In genomic region chr10:12505683-12506082, GRCh38 we compare ENCODE assay signal across 27 cellular contexts.
"Had no signal": no experiment of that assay in that cellular context is flagged by ENCODE, and none has a peak within 500 bp of the region (broad histone marks: within the 10 kb centered on the region; RNA-seq: fewer than 3 reads in every experiment).

No MANE protein-coding gene starts in this region.

- H3K4me1 ChIP-seq: parathyroid adenoma, psoas muscle had no signal

- H3K27ac Mint-ChIP-seq: nephron had no signal

- H3K79me2 ChIP-seq: parathyroid adenoma had no signal

- H3K4me3 Mint-ChIP-seq: immature natural killer cell; naive thymus-derived CD8-positive, alpha-beta T cell; nephron; neural crest cell; stimulated activated naive B cell treated with anti-CD40 and anti-IgM and Interleukin-4, amounts not matched to agents 10 μg/mL and 1 μg/mL and 100 μg/mL, for 72 hours had no signal

- DNase-seq: hypothalamus; immature natural killer cell; left ventricle myocardium inferior; midbrain; mucosa of descending colon; naive thymus-derived CD8-positive, alpha-beta T cell; occipital lobe; psoas muscle; right lobe of liver; stimulated activated CD4-positive, alpha-beta T cell treated with anti-CD3 and anti-CD28 coated beads, Interleukin-1b, Interleukin-23, amount 100 ng/mL, for 48 hours; stimulated activated CD4-positive, alpha-beta T cell treated with anti-CD3 and anti-CD28 coated beads, Interleukin-2, amount 100 ng/mL, for 48 hours; stimulated activated CD4-positive, alpha-beta T cell treated with anti-CD3 and anti-CD28 coated beads, Interleukin-4, amount 100 ng/mL, for 4 hours; stimulated activated CD8-positive, alpha-beta memory T cell treated with anti-CD3 and anti-CD28 coated beads, Interleukin-4, amount 100 ng/mL, for 48 hours; stimulated activated naive B cell treated with anti-CD40 and anti-IgM and Interleukin-4, amounts not matched to agents 10 μg/mL and 1 μg/mL and 100 μg/mL, for 72 hours; stimulated activated naive CD8-positive, alpha-beta T cell treated with anti-CD3 and anti-CD28 coated beads, Interleukin-15, Interleukin-2, amounts not matched to agents 100 U/mL and 50 U/mL, for 24 hours; trophoblast cell had no signal

- H3K27me3 Mint-ChIP-seq: naive thymus-derived CD8-positive, alpha-beta T cell; stimulated activated naive B cell treated with anti-CD40 and anti-IgM and Interleukin-4, amounts not matched to agents 10 μg/mL and 1 μg/mL and 100 μg/mL, for 72 hours had no signal

- H3K9ac ChIP-seq: parathyroid adenoma had no signal

- H3K4me3 ChIP-seq: left ventricle myocardium inferior, lung, mucosa of descending colon, psoas muscle, right atrium auricular region, right lobe of liver, smooth muscle cell, stomach, thoracic aorta, tibial artery, upper lobe of right lung had no signal

- H3K27ac ChIP-seq: left ventricle myocardium inferior, neutrophil, parathyroid adenoma, psoas muscle, right atrium auricular region, right lobe of liver, stomach, thoracic aorta, tibial artery, upper lobe of right lung had no signal

- H3K9me3 Mint-ChIP-seq: immature natural killer cell; naive thymus-derived CD8-positive, alpha-beta T cell; nephron; neural crest cell; stimulated activated naive B cell treated with anti-CD40 and anti-IgM and Interleukin-4, amounts not matched to agents 10 μg/mL and 1 μg/mL and 100 μg/mL, for 72 hours had no signal

- H3K9me3 ChIP-seq: left ventricle myocardium inferior, mucosa of descending colon, neutrophil, psoas muscle, right atrium auricular region, right lobe of liver, stomach, thoracic aorta, tibial artery, upper lobe of right lung had no signal

- H3K27me3 ChIP-seq: right atrium auricular region, right lobe of liver, stomach, tibial artery, upper lobe of right lung had no signal

- H3K36me3 ChIP-seq: left ventricle myocardium inferior, neutrophil, right atrium auricular region, right lobe of liver, stomach, thoracic aorta, tibial artery, upper lobe of right lung had no signal

- H2AFZ ChIP-seq: parathyroid adenoma had no signal

- H3K4me2 ChIP-seq: smooth muscle cell had no signal
